Comparison of ENCODE assay signal across 8 cellular contexts in genomic region chr10:22324893-22325271, GRCh38. TPM values are rescaled to one million over a fixed set of nuclear protein-coding genes. Genes with fewer than 3 reads are reported as not detected.
DNase-seq lines count a peak whose midpoint lies in the region; ATAC-seq and TF ChIP-seq lines count a peak whose summit lies in the region.

No MANE protein-coding gene starts in this region.

- peak overlapping the region; percentile 65 for H3K9ac ChIP-seq in SK-N-MC (ENCODE audit: insufficient read length)

- peak overlapping the region; percentile 64 for H3K4me3 Mint-ChIP-seq in GM23338

- H3K27ac Mint-ChIP-seq in GM23338 = no peak overlapping the region

- peak overlapping the region; percentile 82 for H3K4me2 ChIP-seq in GM23338

- H3K9me3 ChIP-seq in SK-N-MC (ENCODE audit: low read depth, low read length) = no peaks in the 10 kb centered on the region

- H4K20me1 ChIP-seq in GM23338 (replicated peaks; ENCODE audit: insufficient read depth) = peaks cover 6% of the 10 kb centered on the region

- H3K9me3 Mint-ChIP-seq in GM23338 = peaks cover 7% of the 10 kb centered on the region

- peaks cover 41% of the 10 kb centered on the region for H3K4me1 Mint-ChIP-seq in GM23338

- TF ChIP-seq CTCF in GM23338 (conservative IDR thresholded peaks at IDR 0.05; ENCODE audit: low read depth in 2 of 2) = no peak
- TF ChIP-seq CTCF in fibroblast of villous mesenchyme (IDR thresholded peaks at IDR 0.05; ENCODE audit: insufficient read depth, low read depth, low read length) = no peak

- H3K36me3 Mint-ChIP-seq in GM23338 (ENCODE audit: low read depth) = peaks cover 3% of the 10 kb centered on the region; the same call in 2 of the 3 replicates

- H3K36me3 ChIP-seq in GM23338 (ENCODE audit: insufficient read depth) = no peaks in the 10 kb centered on the region
- H3K36me3 ChIP-seq in SK-N-MC (ENCODE audit: insufficient read depth, low read length) = peaks cover 18% of the 10 kb centered on the region

- peaks cover 75% of the 10 kb centered on the region for H3K27me3 Mint-ChIP-seq in GM23338 (ENCODE audit: insufficient read depth, low read depth, poor library complexity)

- H3K4me3 ChIP-seq in GM23338 (peak overlapping the region; percentile 55), SK-N-MC (peak overlapping the region; percentile 81), fibroblast of villous mesenchyme (ENCODE audit: low read depth, low read length) (peak overlapping the region; percentile 66), skeletal muscle cell (ENCODE audit: low read depth, low read length) (peak overlapping the region; percentile 61)

- peaks cover 61% of the 10 kb centered on the region for H3K4me1 ChIP-seq in GM23338 (ENCODE audit: insufficient read depth)

- no peak for DNase-seq in GM23338 (ENCODE audit: low spot score)
- DNase-seq in SK-N-MC (ENCODE audit: low read depth, low spot score) = no peak
- no peak for DNase-seq in fibroblast of villous mesenchyme (ENCODE audit: low read depth)
- DNase-seq in skeletal muscle cell (ENCODE audit: low read depth) = no peak
- DNase-seq in SW 1271 (lab: John Stamatoyannopoulos, UW) = no peak
- DNase-seq in cerebellum (ENCODE audit: low spot score) = no peak
- no peak for DNase-seq in OCI-M2 (lab: John Stamatoyannopoulos, UW; ENCODE audit: unreplicated experiment)

- ATAC-seq in GM23338 = no peak
- no peak for ATAC-seq in GM21390 (IDR thresholded peaks at IDR 0.05; ENCODE audit: unreplicated experiment)

- peaks cover 22% of the 10 kb centered on the region for H3F3A ChIP-seq in GM23338 (replicated peaks; ENCODE audit: low read depth)

- no peak overlapping the region for H3K27ac ChIP-seq in GM23338 (ENCODE audit: low read depth)
- no peak overlapping the region for H3K27ac ChIP-seq in SK-N-MC

- peaks cover 81% of the 10 kb centered on the region for H3K27me3 ChIP-seq in GM23338 (ENCODE audit: insufficient read depth)

- H2AFZ ChIP-seq in GM23338 = no peak overlapping the region

- H3K79me2 ChIP-seq in GM23338 (replicated peaks; ENCODE audit: insufficient read depth) = 0 out of 2 replicates have a peak, but pooled peaks cover 4% of the 10 kb centered on the region

- no peaks in the 10 kb centered on the region for H3K9me2 ChIP-seq in GM23338 (ENCODE audit: insufficient read depth)

TF ChIP-seq in GM23338, 12 proteins besides CTCF, POLR2A, EP300 and RAD21:
- TF ChIP-seq EZH2 (IDR thresholded peaks at IDR 0.05; ENCODE audit: low read depth, unreplicated experiment) (peak; percentile 82), ZNF462 (CRISPR knock-in tag; IDR thresholded peaks at IDR 0.05) (no peak)

RNA-seq across cellular contexts. Expression of gene BMI1, which starts 4.0 kb away (rescaled TPM):
- 9.7 and 10.7 TPM in 2 replicates for total RNA-seq in GM23338 (2014; rRNA removed; shearing (Covaris generic))
- 2.0 and 2.3 TPM in 2 replicates for polyA plus RNA-seq in GM23338 (2016; fragmentation: Nextera tagmentation; extraction: Ambion mirVana)
- total RNA-seq in fibroblast of villous mesenchyme = 43.2 and 49.0 TPM in 2 replicates
- total RNA-seq in cerebellum = 88.3 TPM

RNA-seq across cellular contexts. Expression of gene COMMD3, which starts 8.7 kb away (rescaled TPM):
- total RNA-seq in GM23338 (2014; rRNA removed; shearing (Covaris generic)) = 1.1 and 2.5 TPM in 2 replicates
- polyA plus RNA-seq in GM23338 (2016; fragmentation: Nextera tagmentation; extraction: Ambion mirVana) = 5.2 and 6.0 TPM in 2 replicates
- total RNA-seq in fibroblast of villous mesenchyme (32.9 and 38.4 TPM in 2 replicates), cerebellum (35.8 TPM)

RNA-seq across cellular contexts. Expression of gene SPAG6, which starts 20.4 kb away (rescaled TPM):
- total RNA-seq in GM23338 (2014; rRNA removed; shearing (Covaris generic)) = 0.12 TPM in 1 of 2 replicates, not detected in the other
- 0.21 and 0.33 TPM in 2 replicates for polyA plus RNA-seq in GM23338 (2016; fragmentation: Nextera tagmentation; extraction: Ambion mirVana)
- total RNA-seq in fibroblast of villous mesenchyme = not detected in 2 replicates
- 1.5 TPM for total RNA-seq in cerebellum
